In genomic region chr10:45326864-45327263, GRCh38 we compare ENCODE assay signal across 10 cellular contexts. TPM values are rescaled to one million over a fixed set of nuclear protein-coding genes. Genes with fewer than 3 reads are reported as not detected.
"Had no signal": no experiment of that assay in that cellular context is flagged by ENCODE, and none has a peak within 500 bp of the region (broad histone marks: within the 10 kb centered on the region; RNA-seq: fewer than 3 reads in every experiment).

No MANE protein-coding gene starts in this region.

RNA-seq across cellular contexts. Expression of gene OR13A1, which starts 11.5 kb away (rescaled TPM):
- total RNA-seq: activated CD4-positive, alpha-beta memory T cell treated with anti-CD3 and anti-CD28 coated beads for 36 hours; activated CD4-positive, alpha-beta memory T cell treated with anti-CD3 and anti-CD28 coated beads, Interleukin-2, amount 10 ng/mL, durations not matched to agents 7 days and 5 days; activated CD4-positive, alpha-beta T cell treated with anti-CD3 and anti-CD28 coated beads for 36 hours; activated CD4-positive, alpha-beta T cell treated with anti-CD3 and anti-CD28 coated beads, Interleukin-2, amount 10 ng/mL, durations not matched to agents 24 days and 14 days; activated CD8-positive, alpha-beta memory T cell treated with anti-CD3 and anti-CD28 coated beads for 36 hours; activated CD8-positive, alpha-beta memory T cell treated with anti-CD3 and anti-CD28 coated beads, Interleukin-2, amount 10 ng/mL, durations not matched to agents 7 days and 5 days; activated CD8-positive, alpha-beta T cell treated with anti-CD3 and anti-CD28 coated beads for 36 hours; activated CD8-positive, alpha-beta T cell treated with anti-CD3 and anti-CD28 coated beads, Interleukin-2, amount 10 ng/mL, durations not matched to agents 7 days and 5 days; T-helper 1 cell treated with Interleukin-12 subunit alpha and Interleukin-12 subunit beta and Interleukin-4 antibody, amounts not matched to agents 30 ng/mL and 1 ng/mL, for 36 hours; T-helper 2 cell treated with Interferon-gamma antibody and Interleukin-4, amounts not matched to agents 100 ng/mL and 5 ng/mL, for 36 hours had no signal
